ENCODE assay signal across 8 cellular contexts in the genomic region with DNA sequence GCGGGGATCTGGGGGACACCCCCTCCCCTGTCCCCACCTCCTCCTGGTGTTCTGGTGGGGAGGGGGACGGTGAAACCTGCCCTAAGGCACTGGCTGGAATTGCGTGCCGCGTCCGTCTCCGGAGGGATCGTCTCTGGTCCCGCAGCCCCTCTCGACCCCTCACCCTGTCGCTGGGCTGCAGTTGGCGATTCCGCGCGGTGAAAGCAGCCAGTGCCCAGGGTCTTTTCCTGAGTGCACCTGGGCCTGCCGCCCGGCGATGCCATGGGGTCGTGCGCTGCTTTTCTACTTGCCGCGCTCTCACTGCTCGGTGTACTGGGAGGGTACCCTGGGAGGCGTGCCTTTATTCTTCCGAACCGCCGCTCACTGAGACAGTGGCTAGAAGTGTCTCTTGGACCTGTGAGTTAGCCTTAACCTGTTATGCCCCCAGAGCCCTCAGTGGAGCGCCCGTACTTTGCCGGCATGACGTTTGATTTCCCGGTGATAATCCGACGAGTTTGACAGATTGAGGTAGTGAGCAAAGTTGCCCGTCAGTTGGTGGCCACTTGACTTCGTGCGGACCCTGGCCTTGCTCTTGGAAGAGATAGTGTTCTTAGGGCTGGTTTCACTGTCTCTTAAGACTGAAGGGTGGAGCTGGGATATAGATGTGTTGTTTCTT. TPM values are rescaled to one million over a fixed set of nuclear protein-coding genes. Genes with fewer than 3 reads are reported as not detected.
DNase-seq lines count a peak whose midpoint lies in the region; ATAC-seq, FAIRE-seq and TF ChIP-seq lines count a peak whose summit lies in the region.

No MANE protein-coding gene starts in this region.

- H3K27ac Mint-ChIP-seq in endodermal cell, result peak overlapping the region; percentile 100

- WGBS in endodermal cell (ENCODE audit: insufficient coverage in 1 of 2, insufficient read length in 1 of 2), 2 experiments, result 0 to 1% methylated on average over 24 to 37 of the region's 37 CpGs

- H3K9me3 Mint-ChIP-seq in endodermal cell, result peaks cover 10% of the 10 kb centered on the region

- peaks cover 20% of the 10 kb centered on the region for H3K4me1 Mint-ChIP-seq in endodermal cell

- ATAC-seq in HG02870 (IDR thresholded peaks at IDR 0.05; ENCODE audit: unreplicated experiment), result no peak
- no peak for ATAC-seq in GM18858 (IDR thresholded peaks at IDR 0.05; ENCODE audit: unreplicated experiment)

- no peak for FAIRE-seq in D721Med (lab: Jason Lieb, UNC)

- no peaks in the 10 kb centered on the region for H3K27me3 ChIP-seq in GM06990 (replicated peaks; ENCODE audit: control insufficient read depth, insufficient read depth, low read length)
- no peaks in the 10 kb centered on the region for H3K27me3 ChIP-seq in NT2/D1 (ENCODE audit: insufficient read depth, insufficient read length)
- H3K27me3 ChIP-seq in endodermal cell (ENCODE audit: control insufficient read depth, insufficient read depth, low read length, poor library complexity, severe bottlenecking), result no peaks in the 10 kb centered on the region
- H3K27me3 ChIP-seq in neutrophil, result no peaks in the 10 kb centered on the region

- H3K9ac ChIP-seq in NT2/D1 (ENCODE audit: insufficient read length, low read depth) (peak overlapping the region; percentile 97), endodermal cell (ENCODE audit: extremely low read depth, low read length, poor library complexity, severe bottlenecking) (peak overlapping the region; percentile 89)

- H3K27ac ChIP-seq in endodermal cell (ENCODE audit: low read depth, low read length) (no peak overlapping the region), neutrophil (peak overlapping the region; percentile 92)

- H3K4me1 ChIP-seq in NT2/D1 (ENCODE audit: insufficient read depth, insufficient read length) (no peaks in the 10 kb centered on the region), endodermal cell (ENCODE audit: control insufficient read depth, insufficient read depth, low read length) (peaks cover 7% of the 10 kb centered on the region), neutrophil (ENCODE audit: control insufficient read depth in 1 of 2, insufficient read depth in 1 of 2, low read depth in 1 of 2, low read length in 1 of 2) (peaks cover 22 to 23% of the 10 kb centered on the region in 2 experiments)

- H3K4me3 ChIP-seq in GM06990 (replicated peaks; ENCODE audit: low read depth, low read length) (peak overlapping the region; percentile 99), NT2/D1 (ENCODE audit: insufficient read length, low read depth) (peak overlapping the region; percentile 94), endodermal cell (ENCODE audit: low read length) (peak overlapping the region; percentile 93), neutrophil (ENCODE audit: low read depth in 1 of 2, low read length in 1 of 2) (peak overlapping the region; percentile 82 to 85)

- H3K27me3 Mint-ChIP-seq in endodermal cell (ENCODE audit: insufficient read depth), result peaks cover 7% of the 10 kb centered on the region

- DNase-seq in GM06990 (ENCODE audit: extremely low read depth, insufficient read length) (no peak), NT2/D1 (ENCODE audit: low read depth, low spot score) (no peak), endodermal cell (peak; percentile 59), D721Med (ENCODE audit: insufficient read length, low spot score) (no peak), DMS79 treated with DMSO at 0.1 percent for 48 hours (lab: John Stamatoyannopoulos, UW) (no peak)

- H3K36me3 ChIP-seq in GM06990 (ENCODE audit: control insufficient read depth, insufficient read depth, low read length) (peaks cover 10% of the 10 kb centered on the region), NT2/D1 (ENCODE audit: insufficient read depth, insufficient read length, low read length) (peaks cover 44% of the 10 kb centered on the region), endodermal cell (ENCODE audit: control insufficient read depth, insufficient read depth, low read length) (peaks cover 36% of the 10 kb centered on the region), neutrophil (peaks cover 33% of the 10 kb centered on the region)

- H3K36me3 Mint-ChIP-seq in endodermal cell (ENCODE audit: low read depth), result peaks cover 30% of the 10 kb centered on the region

- H3K9me3 ChIP-seq in NT2/D1 (ENCODE audit: insufficient read depth, low read length) (no peaks in the 10 kb centered on the region), endodermal cell (ENCODE audit: control insufficient read depth, low read length) (peaks cover 8% of the 10 kb centered on the region), neutrophil (no peaks in the 10 kb centered on the region)

- H3K4me3 Mint-ChIP-seq in endodermal cell, result peak overlapping the region; percentile 96

- TF ChIP-seq CTCF in GM06990 (IDR thresholded peaks at IDR 0.05; ENCODE audit: insufficient read depth, low read length, poor library complexity, severe bottlenecking) (no peak), endodermal cell (conservative IDR thresholded peaks at IDR 0.05) (no peak), neutrophil (IDR thresholded peaks at IDR 0.05) (no peak), D721Med (IDR thresholded peaks at IDR 0.05; ENCODE audit: insufficient read depth, missing control alignments) (no peak)

RNA-seq across cellular contexts. Expression of gene SFSWAP, which starts 0.8 kb away (rescaled TPM):
- total RNA-seq in endodermal cell, result 10 to 100 TPM; 50.0 to 52.3 TPM
- polyA plus RNA-seq in endodermal cell (2013, experiment 1 of 2), result 50.9 TPM
- polyA plus RNA-seq in endodermal cell (2013, experiment 2 of 2), result 45.1 TPM
